Comparison of ENCODE assay signal across 1 cellular context in genomic region chrX:15948318-15948660, GRCh38.
TF ChIP-seq lines count a peak whose summit lies in the region.

No MANE protein-coding gene starts in this region.

TF ChIP-seq in H1, 55 proteins besides CTCF, POLR2A, EP300 and RAD21 (continued from another document):
- TF ChIP-seq EGR1 (IDR thresholded peaks at IDR 0.05; ENCODE audit: borderline replicate concordance, low read depth, low read length), result no peak
- no peak for TF ChIP-seq NRF1 (IDR thresholded peaks at IDR 0.05; ENCODE audit: low read depth, low read length)
- no peak for TF ChIP-seq CBX8 (IDR thresholded peaks at IDR 0.05; ENCODE audit: borderline replicate concordance, low read depth, low read length)
- TF ChIP-seq SIRT6 (IDR thresholded peaks at IDR 0.05; ENCODE audit: low read length), result no peak
- TF ChIP-seq SUZ12 (IDR thresholded peaks at IDR 0.05; ENCODE audit: low read length), result no peak
- TF ChIP-seq GTF2F1 (IDR thresholded peaks at IDR 0.05; ENCODE audit: borderline replicate concordance, low read depth, low read length), result no peak
- no peak for TF ChIP-seq CHD2 (IDR thresholded peaks at IDR 0.05; ENCODE audit: low read length)
- no peak for TF ChIP-seq HDAC6 (IDR thresholded peaks at IDR 0.05; ENCODE audit: low read depth, low read length)
